ENCODE assay signal across 21 cellular contexts in genomic region chr2:139963863-139964355, GRCh38.
"Had no signal": no experiment of that assay in that cellular context is flagged by ENCODE, and none has a peak within 500 bp of the region (broad histone marks: within the 10 kb centered on the region; RNA-seq: fewer than 3 reads in every experiment).

No MANE protein-coding gene starts in this region.

- FAIRE-seq: keratinocyte had no signal

- H3K4me3 ChIP-seq: left ventricle myocardium inferior, lung, ovary, skin epidermis, spleen, tibial nerve, vagina had no signal

- H3K27ac ChIP-seq: left ventricle myocardium inferior, ovary, skin epidermis, spleen, tibial nerve, vagina had no signal

- ATAC-seq: natural killer cell; right cardiac atrium; sciatic nerve; stimulated activated memory B cell treated with anti-CD40 and anti-IgM and Interleukin-4, amounts not matched to agents 10 μg/mL and 1 μg/mL and 100 μg/mL, for 72 hours; stimulated activated naive CD8-positive, alpha-beta T cell treated with anti-CD3 and anti-CD28 coated beads, Interleukin-15, amount 100 ng/mL, for 72 hours had no signal

- DNase-seq: hippocampal formation; left ventricle myocardium inferior; mesendoderm; naive B cell; natural killer cell; ovary; retina; right cardiac atrium; spleen; stimulated activated CD4-positive, alpha-beta T cell treated with anti-CD3 and anti-CD28 coated beads, Interleukin-4, amount 100 ng/mL, for 4 hours; stimulated activated CD8-positive, alpha-beta memory T cell treated with anti-CD3 and anti-CD28 coated beads, Interleukin-4, amount 100 ng/mL, for 48 hours; stimulated activated naive CD4-positive, alpha-beta T cell treated with Interleukin-2 at 50 U/mL for 16 hours; stimulated activated naive CD8-positive, alpha-beta T cell treated with anti-CD3 and anti-CD28 coated beads, Interleukin-15, amount 100 ng/mL, for 72 hours; substantia nigra had no signal

- H3K36me3 ChIP-seq: left ventricle myocardium inferior, ovary, spleen, tibial nerve, vagina had no signal

- H3K4me1 ChIP-seq: left ventricle myocardium inferior, spleen, tibial nerve, vagina had no signal

- H3K9me3 ChIP-seq: ovary, tibial nerve, vagina had no signal

- H3K27me3 ChIP-seq: ovary, spleen, tibial nerve, vagina had no signal
